8 cellular contexts compared by ENCODE assay signal in the genomic region with DNA sequence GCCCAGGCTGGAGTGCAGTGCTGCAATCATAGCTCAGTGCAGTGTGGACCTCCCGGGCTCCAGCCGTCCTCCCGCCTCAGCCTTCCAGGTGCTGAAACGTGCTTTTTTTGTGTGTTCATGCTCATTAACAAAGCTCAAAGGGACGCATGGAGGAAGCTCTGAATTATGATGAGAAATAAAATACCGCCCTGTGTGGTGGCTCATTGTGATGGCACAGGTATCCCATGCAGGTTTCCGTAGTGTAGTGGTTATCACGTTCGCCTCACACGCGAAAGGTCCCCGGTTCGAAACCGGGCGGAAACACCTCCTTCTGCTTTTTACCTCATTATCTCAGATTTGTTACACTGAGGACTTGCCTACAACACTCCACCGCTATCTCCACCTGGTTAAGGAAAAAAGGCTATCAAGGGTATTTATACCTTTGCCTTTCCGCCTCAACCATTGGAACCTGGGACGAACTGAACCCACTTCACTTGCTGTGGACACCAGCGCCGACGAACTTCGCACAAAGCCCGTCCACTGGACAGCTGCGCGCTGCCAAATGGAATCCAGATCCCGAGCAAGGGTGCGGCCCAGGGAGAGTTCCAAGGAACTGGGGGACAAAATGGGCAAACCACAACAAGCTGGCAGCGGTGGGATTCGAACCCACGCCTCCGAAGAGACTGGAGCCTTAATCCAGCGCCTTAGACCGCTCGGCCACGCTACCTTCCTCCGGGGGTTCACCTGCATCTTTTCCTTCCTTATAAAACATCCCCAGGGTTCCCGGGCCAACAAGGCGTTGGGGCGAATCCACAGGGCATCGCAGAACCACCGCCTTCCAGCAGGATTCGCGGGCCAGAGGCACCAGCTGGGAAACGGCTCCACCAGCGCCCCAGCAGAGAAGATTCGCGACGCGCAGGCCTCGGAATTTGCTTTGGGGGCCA. TPM values are rescaled to one million over a fixed set of nuclear protein-coding genes. Genes with fewer than 3 reads are reported as not detected.
A peak's percentile ranks its signal among the peaks of the same experiment; 100 is the strongest.
DNase-seq lines count a peak whose midpoint lies in the region; ATAC-seq and TF ChIP-seq lines count a peak whose summit lies in the region.

No MANE protein-coding gene starts in this region.

- peak; percentile 66 to 79 for DNase-seq in activated CD4-positive, alpha-beta T cell treated with anti-CD3 and anti-CD28 coated beads, Interleukin-2, amount 50 U/mL, for 24 hours (ENCODE audit: low read depth in 1 of 2, low spot score in 1 of 2)
- DNase-seq in foreskin keratinocyte, result peak; percentile 94 to 98
- DNase-seq in stimulated activated CD4-positive, alpha-beta T cell treated with anti-CD3 and anti-CD28 coated beads, TNF-alpha, amount 100 ng/mL, for 4 hours (ENCODE audit: low read depth in 3 of 3), result peak in 2 of 3 experiments; percentile 42 to 66
- no peak for DNase-seq in NCI-H774 (lab: John Stamatoyannopoulos, UW)
- no peak for DNase-seq in NCI-H526 treated with DMSO at 0.1 percent for 48 hours (lab: John Stamatoyannopoulos, UW)
- DNase-seq in NCI-H1048 (lab: John Stamatoyannopoulos, UW), result no peak

- TF ChIP-seq CTCF in foreskin keratinocyte (conservative IDR thresholded peaks at IDR 0.05), result peak; percentile 28

- no peak overlapping the region for H3K27ac ChIP-seq in foreskin keratinocyte

- H3K27me3 ChIP-seq in foreskin keratinocyte, result no peaks in the 10 kb centered on the region

- H3K4me1 ChIP-seq in foreskin keratinocyte, result no peaks in the 10 kb centered on the region

- ATAC-seq in GM19043 (IDR thresholded peaks at IDR 0.05; ENCODE audit: low read depth, unreplicated experiment) (peak; percentile 41), HG03432 (IDR thresholded peaks at IDR 0.05; ENCODE audit: unreplicated experiment) (peak; percentile 51), foreskin keratinocyte (peak; percentile 76)

RNA-seq across cellular contexts. Expression of a gene that starts 26.3 kb away (rescaled TPM):
- total RNA-seq in foreskin keratinocyte, result not detected in 2 replicates
- not detected in 2 replicates for polyA plus RNA-seq in foreskin keratinocyte

RNA-seq across cellular contexts. Expression of a gene that starts 31.3 kb away (rescaled TPM):
- total RNA-seq in foreskin keratinocyte, result 33.3 and 37.6 TPM in 2 replicates
- 36.7 and 39.0 TPM in 2 replicates for polyA plus RNA-seq in foreskin keratinocyte

RNA-seq across cellular contexts. Expression of a gene that starts 42.7 kb away (rescaled TPM):
- not detected in 2 replicates for total RNA-seq in foreskin keratinocyte
- polyA plus RNA-seq in foreskin keratinocyte, result not detected in 2 replicates

RNA-seq across cellular contexts. Expression of a gene that starts 49.4 kb away (rescaled TPM):
- total RNA-seq in foreskin keratinocyte, result 17.5 and 17.9 TPM in 2 replicates
- polyA plus RNA-seq in foreskin keratinocyte, result 15.6 and 17.3 TPM in 2 replicates

Comparison
In these comparisons a context has a peak if more than half of its experiments do, and no peak if none do; other contexts are left out.
1. DNase-seq: peak in activated CD4-positive, alpha-beta T cell treated with anti-CD3 and anti-CD28 coated beads, Interleukin-2, amount 50 U/mL, for 24 hours (2 of 2), foreskin keratinocyte (2 of 2) and stimulated activated CD4-positive, alpha-beta T cell treated with anti-CD3 and anti-CD28 coated beads, TNF-alpha, amount 100 ng/mL, for 4 hours (2 of 3); none in NCI-H774 (single experiment), NCI-H526 treated with DMSO at 0.1 percent for 48 hours (single experiment) and NCI-H1048 (single experiment).
2. Peak in every context shown above with its lines, with median percentiles within 50 percentile points of each other: ATAC-seq.